1 cellular context compared by ENCODE assay signal in genomic region chr16:6645758-6646423, GRCh38.
TF ChIP-seq lines count a peak whose summit lies in the region.

No MANE protein-coding gene starts in this region.

TF ChIP-seq in GM23338, 12 proteins besides CTCF, POLR2A, EP300 and RAD21 (continued from another document):
- TF ChIP-seq, protein P1, sequence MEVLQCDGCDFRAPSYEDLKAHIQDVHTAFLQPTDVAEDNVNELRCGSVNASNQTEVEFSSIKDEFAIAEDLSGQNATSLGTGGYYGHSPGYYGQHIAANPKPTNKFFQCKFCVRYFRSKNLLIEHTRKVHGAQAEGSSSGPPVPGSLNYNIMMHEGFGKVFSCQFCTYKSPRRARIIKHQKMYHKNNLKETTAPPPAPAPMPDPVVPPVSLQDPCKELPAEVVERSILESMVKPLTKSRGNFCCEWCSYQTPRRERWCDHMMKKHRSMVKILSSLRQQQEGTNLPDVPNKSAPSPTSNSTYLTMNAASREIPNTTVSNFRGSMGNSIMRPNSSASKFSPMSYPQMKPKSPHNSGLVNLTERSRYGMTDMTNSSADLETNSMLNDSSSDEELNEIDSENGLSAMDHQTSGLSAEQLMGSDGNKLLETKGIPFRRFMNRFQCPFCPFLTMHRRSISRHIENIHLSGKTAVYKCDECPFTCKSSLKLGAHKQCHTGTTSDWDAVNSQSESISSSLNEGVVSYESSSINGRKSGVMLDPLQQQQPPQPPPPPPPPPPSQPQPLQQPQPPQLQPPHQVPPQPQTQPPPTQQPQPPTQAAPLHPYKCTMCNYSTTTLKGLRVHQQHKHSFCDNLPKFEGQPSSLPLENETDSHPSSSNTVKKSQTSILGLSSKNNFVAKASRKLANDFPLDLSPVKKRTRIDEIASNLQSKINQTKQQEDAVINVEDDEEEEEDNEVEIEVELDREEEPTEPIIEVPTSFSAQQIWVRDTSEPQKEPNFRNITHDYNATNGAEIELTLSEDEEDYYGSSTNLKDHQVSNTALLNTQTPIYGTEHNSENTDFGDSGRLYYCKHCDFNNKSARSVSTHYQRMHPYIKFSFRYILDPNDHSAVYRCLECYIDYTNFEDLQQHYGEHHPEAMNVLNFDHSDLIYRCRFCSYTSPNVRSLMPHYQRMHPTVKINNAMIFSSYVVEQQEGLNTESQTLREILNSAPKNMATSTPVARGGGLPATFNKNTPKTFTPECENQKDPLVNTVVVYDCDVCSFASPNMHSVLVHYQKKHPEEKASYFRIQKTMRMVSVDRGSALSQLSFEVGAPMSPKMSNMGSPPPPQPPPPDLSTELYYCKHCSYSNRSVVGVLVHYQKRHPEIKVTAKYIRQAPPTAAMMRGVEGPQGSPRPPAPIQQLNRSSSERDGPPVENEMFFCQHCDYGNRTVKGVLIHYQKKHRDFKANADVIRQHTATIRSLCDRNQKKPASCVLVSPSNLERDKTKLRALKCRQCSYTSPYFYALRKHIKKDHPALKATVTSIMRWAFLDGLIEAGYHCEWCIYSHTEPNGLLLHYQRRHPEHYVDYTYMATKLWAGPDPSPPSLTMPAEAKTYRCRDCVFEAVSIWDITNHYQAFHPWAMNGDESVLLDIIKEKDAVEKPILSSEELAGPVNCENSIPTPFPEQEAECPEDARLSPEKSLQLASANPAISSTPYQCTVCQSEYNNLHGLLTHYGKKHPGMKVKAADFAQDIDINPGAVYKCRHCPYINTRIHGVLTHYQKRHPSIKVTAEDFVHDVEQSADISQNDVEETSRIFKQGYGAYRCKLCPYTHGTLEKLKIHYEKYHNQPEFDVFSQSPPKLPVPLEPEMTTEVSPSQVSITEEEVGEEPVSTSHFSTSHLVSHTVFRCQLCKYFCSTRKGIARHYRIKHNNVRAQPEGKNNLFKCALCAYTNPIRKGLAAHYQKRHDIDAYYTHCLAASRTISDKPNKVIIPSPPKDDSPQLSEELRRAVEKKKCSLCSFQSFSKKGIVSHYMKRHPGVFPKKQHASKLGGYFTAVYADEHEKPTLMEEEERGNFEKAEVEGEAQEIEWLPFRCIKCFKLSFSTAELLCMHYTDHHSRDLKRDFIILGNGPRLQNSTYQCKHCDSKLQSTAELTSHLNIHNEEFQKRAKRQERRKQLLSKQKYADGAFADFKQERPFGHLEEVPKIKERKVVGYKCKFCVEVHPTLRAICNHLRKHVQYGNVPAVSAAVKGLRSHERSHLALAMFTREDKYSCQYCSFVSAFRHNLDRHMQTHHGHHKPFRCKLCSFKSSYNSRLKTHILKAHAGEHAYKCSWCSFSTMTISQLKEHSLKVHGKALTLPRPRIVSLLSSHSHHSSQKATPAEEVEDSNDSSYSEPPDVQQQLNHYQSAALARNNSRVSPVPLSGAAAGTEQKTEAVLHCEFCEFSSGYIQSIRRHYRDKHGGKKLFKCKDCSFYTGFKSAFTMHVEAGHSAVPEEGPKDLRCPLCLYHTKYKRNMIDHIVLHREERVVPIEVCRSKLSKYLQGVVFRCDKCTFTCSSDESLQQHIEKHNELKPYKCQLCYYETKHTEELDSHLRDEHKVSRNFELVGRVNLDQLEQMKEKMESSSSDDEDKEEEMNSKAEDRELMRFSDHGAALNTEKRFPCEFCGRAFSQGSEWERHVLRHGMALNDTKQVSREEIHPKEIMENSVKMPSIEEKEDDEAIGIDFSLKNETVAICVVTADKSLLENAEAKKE (CRISPR knock-in tag; IDR thresholded peaks at IDR 0.05) = no peak
- TF ChIP-seq POLR2AphosphoS5 (IDR thresholded peaks at IDR 0.05; ENCODE audit: low read depth) = no peak
- no peak for TF ChIP-seq ZNF331 (CRISPR knock-in tag; IDR thresholded peaks at IDR 0.05; ENCODE audit: low read depth)
- TF ChIP-seq STAT1 (IDR thresholded peaks at IDR 0.05; ENCODE audit: unreplicated experiment) = no peak
